8 cellular contexts compared by ENCODE assay signal in genomic region chr1:200510228-200510623, GRCh38.
DNase-seq lines count a peak whose midpoint lies in the region; ATAC-seq and TF ChIP-seq lines count a peak whose summit lies in the region.

No MANE protein-coding gene starts in this region.

- H3K4me1 Mint-ChIP-seq in activated CD4-positive, alpha-beta T cell treated with anti-CD3 and anti-CD28 coated beads for 36 hours: no peaks in the 10 kb centered on the region

- H3K4me1 ChIP-seq in colonic mucosa (no peaks in the 10 kb centered on the region), right lobe of liver (no peaks in the 10 kb centered on the region)

- H3K9me3 ChIP-seq in colonic mucosa (no peaks in the 10 kb centered on the region), right lobe of liver (no peaks in the 10 kb centered on the region)

- H3K27ac Mint-ChIP-seq in activated CD4-positive, alpha-beta T cell treated with anti-CD3 and anti-CD28 coated beads for 36 hours: no peak overlapping the region

- H3K27me3 Mint-ChIP-seq in activated CD4-positive, alpha-beta T cell treated with anti-CD3 and anti-CD28 coated beads for 36 hours: peaks cover 5% of the 10 kb centered on the region

- POLR2A ChIA-PET in activated CD4-positive, alpha-beta T cell treated with anti-CD3 and anti-CD28 coated beads for 36 hours (lab: Charles Lee): interaction anchor here (0.6 kb wide), 1 partner anchor 18 kb away, joined by 3 read pairs; no protein-coding TSS in a partner anchor

- no peak for TF ChIP-seq POLR2A in right lobe of liver (IDR thresholded peaks at IDR 0.05)

- H3K27me3 ChIP-seq in colonic mucosa (no peaks in the 10 kb centered on the region), right lobe of liver (no peaks in the 10 kb centered on the region)

- H3K4me3 ChIP-seq in AG10803 (ENCODE audit: low read length) (no peak overlapping the region), colonic mucosa (no peak overlapping the region), right lobe of liver (no peak overlapping the region)

- H3K9ac ChIP-seq in colonic mucosa (ENCODE audit: low read depth in 2 of 2, low read length in 2 of 2): no peak overlapping the region

- DNase-seq in AG10803 (ENCODE audit: low read depth) (peak; percentile 83), NCI-H345 treated with DMSO at 0.1 percent for 48 hours (lab: John Stamatoyannopoulos, UW; ENCODE audit: unreplicated experiment) (peak; percentile 82), colonic mucosa (peak; percentile 79), right lobe of liver (peak in 2 of 3 donors; percentile 40 to 78)
- peak; percentile 77 for DNase-seq in activated CD4-positive, alpha-beta T cell treated with anti-CD3 and anti-CD28 coated beads for 36 hours
- peak; percentile 55 for DNase-seq in stimulated activated CD8-positive, alpha-beta memory T cell treated with anti-CD3 and anti-CD28 coated beads, Interleukin-12 subunit alpha, Interleukin-12 subunit beta, amount 100 ng/mL, for 1 hour (ENCODE audit: low read depth)

- CTCF ChIA-PET in activated CD4-positive, alpha-beta T cell treated with anti-CD3 and anti-CD28 coated beads for 36 hours (lab: Charles Lee): interaction anchor here (0.6 to 2.9 kb wide), 17 partner anchors 8 to 882 kb away, joined by 3 to 15 read pairs (median 4); no protein-coding TSS in a partner anchor

- H3K36me3 Mint-ChIP-seq in activated CD4-positive, alpha-beta T cell treated with anti-CD3 and anti-CD28 coated beads for 36 hours (ENCODE audit: low read depth): no peaks in the 10 kb centered on the region

- H3K4me3 Mint-ChIP-seq in activated CD4-positive, alpha-beta T cell treated with anti-CD3 and anti-CD28 coated beads for 36 hours: no peak overlapping the region

- intact Hi-C loops in activated CD4-positive, alpha-beta T cell treated with anti-CD3 and anti-CD28 coated beads for 36 hours (cut with DNase I, micrococcal nuclease): loop anchor here (1.0 to 5.0 kb wide), 5 partner anchors 208 to 826 kb away; no protein-coding TSS in a partner anchor
- intact Hi-C loops in colonic mucosa (cut with DNase I): no loop called here
- intact Hi-C loops in right lobe of liver (cut with DNase I): no loop called here

- H3K27ac ChIP-seq in colonic mucosa (no peak overlapping the region), right lobe of liver (no peak overlapping the region)

- WGBS in right lobe of liver (ENCODE audit: insufficient coverage, low coverage, low lambda C conversion rate, missing lambda C conversion rate): 6% methylated on average over 4 of the region's 4 CpGs

- TF ChIP-seq CTCF in AG10803 (conservative IDR thresholded peaks at IDR 0.05; ENCODE audit: low read length) (peak; percentile 96), colonic mucosa (IDR thresholded peaks at IDR 0.05) (peak; percentile 95), right lobe of liver (IDR thresholded peaks at IDR 0.05) (peak; percentile 94 to 99 (median 96))

- H3K9me3 Mint-ChIP-seq in activated CD4-positive, alpha-beta T cell treated with anti-CD3 and anti-CD28 coated beads for 36 hours (ENCODE audit: low read depth): no peaks in the 10 kb centered on the region

- H3K36me3 ChIP-seq in colonic mucosa (no peaks in the 10 kb centered on the region), right lobe of liver (no peaks in the 10 kb centered on the region)

- ATAC-seq in GM18868 (IDR thresholded peaks at IDR 0.05; ENCODE audit: unreplicated experiment) (peak; percentile 88), HG03342 (IDR thresholded peaks at IDR 0.05; ENCODE audit: unreplicated experiment) (peak; percentile 89), right lobe of liver (peak; percentile 98 to 99 (median 99))
- ATAC-seq in activated CD4-positive, alpha-beta T cell treated with anti-CD3 and anti-CD28 coated beads for 36 hours: peak; percentile 80

Comparison
In these comparisons a context has a peak if more than half of its experiments do, and no peak if none do; other contexts are left out.
1. intact Hi-C loops: an anchor here in activated CD4-positive, alpha-beta T cell treated with anti-CD3 and anti-CD28 coated beads for 36 hours (1.0 to 5.0 kb wide); none called in colonic mucosa and right lobe of liver.